ENCODE assay signal across 15 cellular contexts in genomic region chr11:35905901-35906661, GRCh38. TPM values are rescaled to one million over a fixed set of nuclear protein-coding genes. Genes with fewer than 3 reads are reported as not detected.
DNase-seq lines count a peak whose midpoint lies in the region; ATAC-seq and TF ChIP-seq lines count a peak whose summit lies in the region.
"Had no signal": no experiment of that assay in that cellular context is flagged by ENCODE, and none has a peak within 500 bp of the region (broad histone marks: within the 10 kb centered on the region; RNA-seq: fewer than 3 reads in every experiment).

No MANE protein-coding gene starts in this region.

- TF ChIP-seq CTCF in Loucy (conservative IDR thresholded peaks at IDR 0.05; ENCODE audit: low read length): no peak

- no peak overlapping the region for H3K9ac ChIP-seq in Loucy (ENCODE audit: low read depth, low read length, poor library complexity, severe bottlenecking)

- H3K9me2 ChIP-seq in Loucy (replicated peaks; ENCODE audit: low read depth, low read length): no peaks in the 10 kb centered on the region

- ATAC-seq in right cardiac atrium (peak; percentile 55 to 61), sciatic nerve (peak; percentile 82), HG02642 (IDR thresholded peaks at IDR 0.05; ENCODE audit: poor library complexity, unreplicated experiment) (no peak)
- ATAC-seq: activated T-cell treated with anti-CD3 and anti-CD28 coated beads, Interleukin-2, amount 50 U/mL, for 4 hours had no signal

- WGBS in right cardiac atrium: 47% methylated on average over 5 of the region's 5 CpGs

- no peaks in the 10 kb centered on the region for H3F3A ChIP-seq in Loucy (ENCODE audit: low read depth)

- H3K4me1 ChIP-seq in Loucy (ENCODE audit: insufficient read depth, low read length, poor library complexity, severe bottlenecking): peaks cover 23% of the 10 kb centered on the region
- no peaks in the 10 kb centered on the region for H3K4me1 ChIP-seq in right cardiac atrium (ENCODE audit: control insufficient read depth, insufficient read depth, low read length)

- peak overlapping the region; percentile 55; the same call in 1 of the 2 replicates for H2AFZ ChIP-seq in Loucy (ENCODE audit: low read length)

- H3K4me3 ChIP-seq in Loucy (ENCODE audit: low read length, poor library complexity, severe bottlenecking) (no peak overlapping the region), right cardiac atrium (ENCODE audit: low read length) (no peak overlapping the region)
- H3K4me3 ChIP-seq: BLaER1 treated with 17β-estradiol and CSF1 and Interleukin-3, amounts not matched to agents 10 nM and 100 nM had no signal

- H3K79me2 ChIP-seq in Loucy (ENCODE audit: insufficient read depth, low read length): no peaks in the 10 kb centered on the region

- H3K27ac ChIP-seq in right cardiac atrium (ENCODE audit: low read length): no peak overlapping the region

- H3K9me3 ChIP-seq in Loucy (ENCODE audit: insufficient read depth, low read depth, low read length) (peaks cover 12% of the 10 kb centered on the region), right cardiac atrium (ENCODE audit: control insufficient read depth, low read length) (no peaks in the 10 kb centered on the region)

- H3K36me3 ChIP-seq in Loucy (ENCODE audit: insufficient read depth, low read length): no peaks in the 10 kb centered on the region

- H3K27me3 ChIP-seq in Loucy (ENCODE audit: insufficient read depth, low read length, poor library complexity, severe bottlenecking) (no peaks in the 10 kb centered on the region), right cardiac atrium (ENCODE audit: control insufficient read depth, insufficient read depth) (no peaks in the 10 kb centered on the region)
- H3K27me3 ChIP-seq: BLaER1 treated with 17β-estradiol and CSF1 and Interleukin-3, amounts not matched to agents 10 nM and 100 nM had no signal

- peak; percentile 8 for DNase-seq in astrocyte of the hippocampus (ENCODE audit: low read depth, low spot score)
- DNase-seq in right cardiac atrium: no peak
- DNase-seq in sciatic nerve (ENCODE audit: low spot score): no peak
- no peak for DNase-seq in NCI-H1092 (lab: John Stamatoyannopoulos, UW)
- no peak for DNase-seq in NCI-H226
- no peak for DNase-seq in SKM-1 treated with dmso at 0.1 percent for 144 hours (lab: John Stamatoyannopoulos, UW; ENCODE audit: unreplicated experiment)
- DNase-seq: activated CD4-positive, alpha-beta T cell treated with anti-CD3 and anti-CD28 coated beads, Interleukin-2, amount 50 U/mL, for 48 hours; activated naive CD8-positive, alpha-beta T cell treated with anti-CD3 and anti-CD28 coated beads, Interleukin-2, amount 10 ng/mL, durations not matched to agents 7 days and 5 days; activated T-cell treated with anti-CD3 and anti-CD28 coated beads, Interleukin-2, amount 50 U/mL, for 4 hours; islet precursor cell; NCI-H1417 treated with DMSO at 0.1 percent for 48 hours had no signal

- H3K4me2 ChIP-seq in Loucy (ENCODE audit: low read depth, low read length, poor library complexity, severe bottlenecking): no peak overlapping the region

- intact Hi-C loops in right cardiac atrium (cut with DNase I) (no loop called here), sciatic nerve (cut with DNase I) (no loop called here)

- H4K20me1 ChIP-seq in Loucy (ENCODE audit: insufficient read depth, low read length, poor library complexity, severe bottlenecking): no peaks in the 10 kb centered on the region
- H4K20me1 ChIP-seq: BLaER1 treated with 17β-estradiol and CSF1 and Interleukin-3, amounts not matched to agents 10 nM and 100 nM had no signal

RNA-seq across cellular contexts. Expression of gene LDLRAD3, which starts 37.8 kb away (rescaled TPM):
- 1 to 10 TPM; 3.0 to 7.0 (median 3.6) TPM for total RNA-seq in right cardiac atrium
- 1.8 TPM for polyA plus RNA-seq in right cardiac atrium
- 47.5 TPM for total RNA-seq in sciatic nerve
- polyA plus RNA-seq: IgD-negative memory B cell had no signal
